ENCODE assay signal across 16 cellular contexts in the genomic region with DNA sequence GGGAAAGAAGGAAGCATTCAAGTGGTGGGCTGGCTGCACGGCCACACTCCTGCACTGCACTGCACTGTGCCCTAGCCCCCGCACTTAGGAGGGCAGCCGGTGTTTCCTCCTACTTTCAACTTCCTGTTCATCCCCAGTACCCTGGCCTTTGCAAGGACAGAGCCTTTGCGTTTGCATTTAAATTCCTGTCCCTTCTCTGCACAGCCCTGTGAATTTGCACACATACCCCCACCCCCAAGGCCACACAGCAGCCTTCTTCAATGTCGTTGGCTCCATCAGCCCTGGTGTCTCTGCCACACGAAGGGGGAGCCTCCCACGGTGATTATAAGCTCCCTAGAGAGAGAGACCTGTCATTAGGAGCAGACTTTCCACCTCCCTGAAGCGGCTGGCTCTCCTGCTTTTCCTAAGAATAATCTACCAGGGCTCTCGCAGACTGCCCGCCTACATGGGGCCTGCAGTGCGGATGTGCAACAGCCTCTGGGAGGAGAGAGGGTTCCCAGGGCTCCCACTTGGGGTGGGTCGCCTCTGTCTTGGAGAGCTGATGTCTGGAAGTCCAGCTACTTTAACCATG. TPM values are rescaled to one million over a fixed set of nuclear protein-coding genes. Genes with fewer than 3 reads are reported as not detected.
DNase-seq lines count a peak whose midpoint lies in the region; ATAC-seq and TF ChIP-seq lines count a peak whose summit lies in the region.
"Had no signal": no experiment of that assay in that cellular context is flagged by ENCODE, and none has a peak within 500 bp of the region (broad histone marks: within the 10 kb centered on the region; RNA-seq: fewer than 3 reads in every experiment).

No MANE protein-coding gene starts in this region.

- DNase-seq in NCI-H1417 (lab: John Stamatoyannopoulos, UW) (peak in 2 of 3 experiments; percentile 28 to 45), NCI-H1417 treated with DMSO at 0.1 percent for 48 hours (lab: John Stamatoyannopoulos, UW) (no peak), NB4 (ENCODE audit: low read depth) (peak; percentile 60), endodermal cell (peak; percentile 64), neural progenitor cell (ENCODE audit: low spot score) (no peak)
- DNase-seq: adrenal gland; CD4-positive, alpha-beta memory T cell; central memory CD4-positive, alpha-beta T cell; left ventricle myocardium superior; naive thymus-derived CD4-positive, alpha-beta T cell; NCI-H146; NCI-H446; PC-9 had no signal

- H3K9ac ChIP-seq in endodermal cell (ENCODE audit: extremely low read depth, low read length, poor library complexity, severe bottlenecking) (no peak overlapping the region), neural progenitor cell (no peak overlapping the region)

- H3K9me3 ChIP-seq in endodermal cell (ENCODE audit: control insufficient read depth, low read length) (no peaks in the 10 kb centered on the region), neural progenitor cell (ENCODE audit: low read depth) (no peaks in the 10 kb centered on the region)
- H3K9me3 ChIP-seq: adrenal gland had no signal

- peaks cover 2% of the 10 kb centered on the region for H3K4me1 ChIP-seq in endodermal cell (ENCODE audit: control insufficient read depth, insufficient read depth, low read length)
- peaks cover 35% of the 10 kb centered on the region for H3K4me1 ChIP-seq in neural progenitor cell
- H3K4me1 ChIP-seq: adrenal gland had no signal

- no peak overlapping the region for H2AFZ ChIP-seq in neural progenitor cell (replicated peaks)
- H2AFZ ChIP-seq: PC-9 had no signal

- H3K27ac Mint-ChIP-seq in endodermal cell (peak overlapping the region; percentile 73), neural progenitor cell (peak overlapping the region; percentile 82)
- H3K27ac Mint-ChIP-seq: CD4-positive, alpha-beta memory T cell; naive thymus-derived CD4-positive, alpha-beta T cell had no signal

- H3K27me3 Mint-ChIP-seq in endodermal cell (ENCODE audit: insufficient read depth) = no peaks in the 10 kb centered on the region
- H3K27me3 Mint-ChIP-seq in neural progenitor cell (ENCODE audit: insufficient read depth, low read depth) = peaks cover 11% of the 10 kb centered on the region

- 20 to 50% methylated on average over 6 to 12 of the region's 12 CpGs for WGBS in endodermal cell (ENCODE audit: insufficient coverage in 1 of 2, insufficient read length in 1 of 2), 2 experiments

- H3K9me3 Mint-ChIP-seq in endodermal cell (no peaks in the 10 kb centered on the region), neural progenitor cell (no peaks in the 10 kb centered on the region)
- H3K9me3 Mint-ChIP-seq: CD4-positive, alpha-beta memory T cell; naive thymus-derived CD4-positive, alpha-beta T cell had no signal

- no peak for TF ChIP-seq POLR2A in NB4 (IDR thresholded peaks at IDR 0.05; ENCODE audit: extremely low read depth, insufficient read length)

- H4K20me1 ChIP-seq in neural progenitor cell (ENCODE audit: low read depth) = peaks cover 12% of the 10 kb centered on the region

- no peak for ATAC-seq in GM21529 (IDR thresholded peaks at IDR 0.05; ENCODE audit: unreplicated experiment)
- ATAC-seq in HG03045 (IDR thresholded peaks at IDR 0.05; ENCODE audit: unreplicated experiment) = no peak
- ATAC-seq in HG03521 (IDR thresholded peaks at IDR 0.05; ENCODE audit: unreplicated experiment) = no peak
- ATAC-seq: left ventricle myocardium superior; naive thymus-derived CD4-positive, alpha-beta T cell had no signal

- H3K4me3 Mint-ChIP-seq in endodermal cell = no peak overlapping the region
- H3K4me3 Mint-ChIP-seq in neural progenitor cell = no peak overlapping the region
- H3K4me3 Mint-ChIP-seq: CD4-positive, alpha-beta memory T cell; naive thymus-derived CD4-positive, alpha-beta T cell had no signal

- no peaks in the 10 kb centered on the region for H3K36me3 ChIP-seq in endodermal cell (ENCODE audit: control insufficient read depth, insufficient read depth, low read length)
- no peaks in the 10 kb centered on the region for H3K36me3 ChIP-seq in neural progenitor cell
- H3K36me3 ChIP-seq: adrenal gland had no signal

- no peaks in the 10 kb centered on the region for H3K79me2 ChIP-seq in neural progenitor cell (ENCODE audit: low read depth)

- H3K27me3 ChIP-seq in endodermal cell (ENCODE audit: control insufficient read depth, insufficient read depth, low read length, poor library complexity, severe bottlenecking) (no peaks in the 10 kb centered on the region), neural progenitor cell (no peaks in the 10 kb centered on the region)
- H3K27me3 ChIP-seq: adrenal gland had no signal

- H3K4me2 ChIP-seq in neural progenitor cell = peak overlapping the region; percentile 44
- H3K4me2 ChIP-seq: PC-9 had no signal

- H3K4me1 Mint-ChIP-seq in endodermal cell (peaks cover 25% of the 10 kb centered on the region), neural progenitor cell (peaks cover 78% of the 10 kb centered on the region)

- TF ChIP-seq CTCF in NB4 (IDR thresholded peaks at IDR 0.05; ENCODE audit: low read depth, low read length) = no peak
- TF ChIP-seq CTCF in endodermal cell (conservative IDR thresholded peaks at IDR 0.05) = no peak
- no peak for TF ChIP-seq CTCF in neural progenitor cell (IDR thresholded peaks at IDR 0.05)

- H3F3A ChIP-seq in neural progenitor cell (ENCODE audit: low read depth) = peaks cover 29% of the 10 kb centered on the region

- H3K4me3 ChIP-seq in NB4 (ENCODE audit: low read depth, low read length) = no peak overlapping the region
- H3K4me3 ChIP-seq in endodermal cell (ENCODE audit: low read length) = no peak overlapping the region
- no peak overlapping the region for H3K4me3 ChIP-seq in neural progenitor cell
- H3K4me3 ChIP-seq: adrenal gland, PC-9 had no signal

- H3K36me3 Mint-ChIP-seq in endodermal cell (ENCODE audit: low read depth) (no peaks in the 10 kb centered on the region), neural progenitor cell (no peaks in the 10 kb centered on the region)
- H3K36me3 Mint-ChIP-seq: CD4-positive, alpha-beta memory T cell had no signal

- peak overlapping the region; percentile 49 for H3K27ac ChIP-seq in endodermal cell (ENCODE audit: low read depth, low read length)
- no peak overlapping the region for H3K27ac ChIP-seq in neural progenitor cell
- H3K27ac ChIP-seq: adrenal gland, PC-9 had no signal

RNA-seq across cellular contexts. Expression of gene SLC45A3, which starts 13.2 kb away (rescaled TPM):
- total RNA-seq in endodermal cell = 10 to 100 TPM in 1 of 2 donors, 1 to 10 TPM in 1; 7.9 to 10.2 TPM
- 22.4 TPM for polyA plus RNA-seq in endodermal cell (2013, experiment 1 of 2)
- polyA plus RNA-seq in endodermal cell (2013, experiment 2 of 2) = 17.5 TPM
- 5.1 and 8.9 TPM in 2 replicates for total RNA-seq in neural progenitor cell (ENCODE audit: low replicate concordance)
- polyA plus RNA-seq: CD4-positive, alpha-beta memory T cell; naive thymus-derived CD4-positive, alpha-beta T cell had no signal

RNA-seq across cellular contexts. Expression of gene NUCKS1, which starts 56.5 kb away (rescaled TPM):
- total RNA-seq in endodermal cell = 100 to 1,000 TPM; 380 to 532 TPM
- polyA plus RNA-seq in endodermal cell (2013, experiment 1 of 2) = 267 TPM
- polyA plus RNA-seq in endodermal cell (2013, experiment 2 of 2) = 284 TPM
- 449 and 700 TPM in 2 replicates for total RNA-seq in neural progenitor cell (ENCODE audit: low replicate concordance)

Comparison
In these comparisons a context has a peak if more than half of its experiments do, and no peak if none do; other contexts are left out.
1. DNase-seq: peak in NCI-H1417 (2 of 3), NB4 (single experiment) and endodermal cell (single experiment); none in NCI-H1417 treated with DMSO at 0.1 percent for 48 hours (single experiment) and neural progenitor cell (single experiment).